15 cellular contexts compared by ENCODE assay signal in genomic region chr19:2866495-2867024, GRCh38. TPM values are rescaled to one million over a fixed set of nuclear protein-coding genes. Genes with fewer than 3 reads are reported as not detected.
"Had no signal": no experiment of that assay in that cellular context is flagged by ENCODE, and none has a peak within 500 bp of the region (broad histone marks: within the 10 kb centered on the region; RNA-seq: fewer than 3 reads in every experiment).

No MANE protein-coding gene starts in this region.

- ATAC-seq: activated CD4-positive, CD25-positive, alpha-beta regulatory T cell treated with anti-CD3 and anti-CD28 coated beads, Interleukin-2, amount 50 U/mL, for 24 hours; activated T-cell treated with anti-CD3 and anti-CD28 coated beads, Interleukin-2, amount 50 U/mL, for 4 hours; left lung had no signal

- H3K27ac ChIP-seq: coronary artery, heart right ventricle, left lung, right atrium auricular region had no signal

- H3K27me3 Mint-ChIP-seq: progenitor cell of endocrine pancreas had no signal

- H3K4me3 ChIP-seq: coronary artery, heart right ventricle, left lung, right atrium auricular region had no signal

- H3K27ac Mint-ChIP-seq: activated naive CD4-positive, alpha-beta T cell treated with anti-CD3 and anti-CD28 coated beads for 36 hours; T-helper 1 cell treated with Interleukin-12 subunit alpha and Interleukin-12 subunit beta and Interleukin-4 antibody, amounts not matched to agents 30 μg/mL and 1 μg/mL, for 36 hours had no signal

- H3K9me3 Mint-ChIP-seq: activated naive CD4-positive, alpha-beta T cell treated with anti-CD3 and anti-CD28 coated beads for 36 hours; activated T-cell treated with anti-CD3 and anti-CD28 coated beads, Interleukin-2, amount 50 U/mL, for 4 hours had no signal

- H3K27me3 ChIP-seq: heart right ventricle, left lung, right atrium auricular region had no signal

- DNase-seq: activated CD4-positive, alpha-beta T cell treated with anti-CD3 and anti-CD28 coated beads, Interleukin-2, amount 50 U/mL, for 1 hour; activated CD8-positive, alpha-beta memory T cell treated with anti-CD3 and anti-CD28 coated beads, Interleukin-2, amount 50 U/mL, for 4 hours; activated naive CD4-positive, alpha-beta T cell treated with anti-CD3 and anti-CD28 coated beads for 36 hours; activated T-cell treated with anti-CD3 and anti-CD28 coated beads, Interleukin-2, amount 50 U/mL, for 4 hours; heart right ventricle; left lung; stimulated activated naive B cell treated with anti-CD40 and anti-IgM and Interleukin-4, amounts not matched to agents 10 μg/mL and 1 μg/mL and 100 μg/mL, for 72 hours had no signal

- H3K4me3 Mint-ChIP-seq: activated naive CD4-positive, alpha-beta T cell treated with anti-CD3 and anti-CD28 coated beads for 36 hours; activated T-cell treated with anti-CD3 and anti-CD28 coated beads, Interleukin-2, amount 50 U/mL, for 4 hours; stimulated activated naive B cell treated with anti-CD40 and anti-IgM and Interleukin-4, amounts not matched to agents 10 μg/mL and 1 μg/mL and 100 μg/mL, for 72 hours; T-helper 1 cell treated with Interleukin-12 subunit alpha and Interleukin-12 subunit beta and Interleukin-4 antibody, amounts not matched to agents 30 μg/mL and 1 μg/mL, for 36 hours had no signal

- H3K9me3 ChIP-seq: left lung, right atrium auricular region had no signal

- H3K36me3 ChIP-seq: heart right ventricle, left lung, right atrium auricular region had no signal

- H3K4me1 ChIP-seq: heart right ventricle, left lung, right atrium auricular region had no signal

RNA-seq across cellular contexts. Expression of gene ZNF556, which starts 0.6 kb away (rescaled TPM):
- total RNA-seq: activated naive CD4-positive, alpha-beta T cell treated with anti-CD3 and anti-CD28 coated beads for 36 hours; activated T-cell treated with anti-CD3 and anti-CD28 coated beads, Interleukin-2, amount 50 U/mL, for 4 hours; kidney epithelial cell; left lung; lung microvascular endothelial cell; progenitor cell of endocrine pancreas; right atrium auricular region; ureter had no signal
